12 cellular contexts compared by ENCODE assay signal in genomic region chr7:41189866-41190265, GRCh38.
A peak's percentile ranks its signal among the peaks of the same experiment; 100 is the strongest.
DNase-seq lines count a peak whose midpoint lies in the region; FAIRE-seq and TF ChIP-seq lines count a peak whose summit lies in the region.
"Had no signal": no experiment of that assay in that cellular context is flagged by ENCODE, and none has a peak within 500 bp of the region (broad histone marks: within the 10 kb centered on the region; RNA-seq: fewer than 3 reads in every experiment).

No MANE protein-coding gene starts in this region.

- no peaks in the 10 kb centered on the region for H3K9me3 ChIP-seq in uterus

- CTCF ChIA-PET in activated CD4-positive, alpha-beta T cell treated with anti-CD3 and anti-CD28 coated beads, Interleukin-2, amount 10 ng/mL, durations not matched to agents 7 days and 5 days (lab: Charles Lee): no interaction called here
- CTCF ChIA-PET in activated naive CD4-positive, alpha-beta T cell treated with anti-CD3 and anti-CD28 coated beads for 36 hours (lab: Charles Lee): no interaction called here

- H3K4me3 ChIP-seq in fibroblast of pulmonary artery (replicated peaks; ENCODE audit: low read depth, low read length): no peak overlapping the region
- H3K4me3 ChIP-seq in uterus: no peak overlapping the region

- no peak overlapping the region for H3K27ac ChIP-seq in uterus

- in situ Hi-C loops in SK-MEL-5 (cut with HindIII; ENCODE audit: low pct_unique_long_range_greater_than_20kb, low sequenced_read_pairs): no loop called here

- peak; percentile 52 for DNase-seq in H54 (ENCODE audit: insufficient read length, low spot score)
- peak; percentile 53 for DNase-seq in SK-MEL-5 (ENCODE audit: low read depth, low spot score)
- peak; percentile 97 for DNase-seq in fibroblast of pulmonary artery (ENCODE audit: low read depth)
- DNase-seq in stromal cell of bone marrow (ENCODE audit: low read depth): peak; percentile 88
- DNase-seq in DMS79 (lab: John Stamatoyannopoulos, UW): no peak
- no peak for DNase-seq in uterus
- DNase-seq in activated CD4-positive, alpha-beta T cell treated with anti-CD3 and anti-CD28 coated beads, Interleukin-2, amount 10 ng/mL, durations not matched to agents 7 days and 5 days: no peak
- no peak for DNase-seq in activated naive CD4-positive, alpha-beta T cell treated with anti-CD3 and anti-CD28 coated beads for 36 hours
- DNase-seq: cerebellar nuclear complex, NCI-H1436 treated with DMSO at 0.1 percent for 48 hours had no signal

- no peak overlapping the region for H3K4me3 Mint-ChIP-seq in activated CD4-positive, alpha-beta T cell treated with anti-CD3 and anti-CD28 coated beads, Interleukin-2, amount 10 ng/mL, durations not matched to agents 7 days and 5 days
- H3K4me3 Mint-ChIP-seq in activated naive CD4-positive, alpha-beta T cell treated with anti-CD3 and anti-CD28 coated beads for 36 hours: no peak overlapping the region
- H3K4me3 Mint-ChIP-seq: stimulated activated effector memory CD8-positive, alpha-beta T cell treated with anti-CD3 and anti-CD28 coated beads, Interleukin-12 subunit alpha, Interleukin-12 subunit beta, amount 100 ng/mL, for 72 hours had no signal

- no peaks in the 10 kb centered on the region for H3K27me3 ChIP-seq in uterus

- TF ChIP-seq POLR2A in H54 (IDR thresholded peaks at IDR 0.05; ENCODE audit: low read depth, low read length) (no peak), uterus (IDR thresholded peaks at IDR 0.05) (no peak)

- H3K27me3 Mint-ChIP-seq in activated CD4-positive, alpha-beta T cell treated with anti-CD3 and anti-CD28 coated beads, Interleukin-2, amount 10 ng/mL, durations not matched to agents 7 days and 5 days: no peaks in the 10 kb centered on the region
- H3K27me3 Mint-ChIP-seq in activated naive CD4-positive, alpha-beta T cell treated with anti-CD3 and anti-CD28 coated beads for 36 hours (ENCODE audit: low read depth): no peaks in the 10 kb centered on the region

- POLR2A ChIA-PET in activated CD4-positive, alpha-beta T cell treated with anti-CD3 and anti-CD28 coated beads, Interleukin-2, amount 10 ng/mL, durations not matched to agents 7 days and 5 days (lab: Charles Lee): no interaction called here

- H3K27ac Mint-ChIP-seq in activated CD4-positive, alpha-beta T cell treated with anti-CD3 and anti-CD28 coated beads, Interleukin-2, amount 10 ng/mL, durations not matched to agents 7 days and 5 days: no peak overlapping the region
- H3K27ac Mint-ChIP-seq in activated naive CD4-positive, alpha-beta T cell treated with anti-CD3 and anti-CD28 coated beads for 36 hours: no peak overlapping the region
- H3K27ac Mint-ChIP-seq: stimulated activated effector memory CD8-positive, alpha-beta T cell treated with anti-CD3 and anti-CD28 coated beads, Interleukin-12 subunit alpha, Interleukin-12 subunit beta, amount 100 ng/mL, for 72 hours had no signal

- H3K36me3 Mint-ChIP-seq in activated CD4-positive, alpha-beta T cell treated with anti-CD3 and anti-CD28 coated beads, Interleukin-2, amount 10 ng/mL, durations not matched to agents 7 days and 5 days (ENCODE audit: low read depth): no peaks in the 10 kb centered on the region
- no peaks in the 10 kb centered on the region for H3K36me3 Mint-ChIP-seq in activated naive CD4-positive, alpha-beta T cell treated with anti-CD3 and anti-CD28 coated beads for 36 hours (ENCODE audit: low read depth)
- H3K36me3 Mint-ChIP-seq: stimulated activated effector memory CD8-positive, alpha-beta T cell treated with anti-CD3 and anti-CD28 coated beads, Interleukin-12 subunit alpha, Interleukin-12 subunit beta, amount 100 ng/mL, for 72 hours had no signal

- TF ChIP-seq CTCF in fibroblast of pulmonary artery (IDR thresholded peaks at IDR 0.05; ENCODE audit: low read length, missing control alignments) (no peak), uterus (IDR thresholded peaks at IDR 0.05) (no peak)

- no peaks in the 10 kb centered on the region for H3K4me1 Mint-ChIP-seq in activated CD4-positive, alpha-beta T cell treated with anti-CD3 and anti-CD28 coated beads, Interleukin-2, amount 10 ng/mL, durations not matched to agents 7 days and 5 days
- H3K4me1 Mint-ChIP-seq in activated naive CD4-positive, alpha-beta T cell treated with anti-CD3 and anti-CD28 coated beads for 36 hours (ENCODE audit: low read depth): no peaks in the 10 kb centered on the region
- H3K4me1 Mint-ChIP-seq: stimulated activated effector memory CD8-positive, alpha-beta T cell treated with anti-CD3 and anti-CD28 coated beads, Interleukin-12 subunit alpha, Interleukin-12 subunit beta, amount 100 ng/mL, for 72 hours had no signal

- H3K36me3 ChIP-seq in uterus: no peaks in the 10 kb centered on the region

- no peaks in the 10 kb centered on the region for H3K9me3 Mint-ChIP-seq in activated CD4-positive, alpha-beta T cell treated with anti-CD3 and anti-CD28 coated beads, Interleukin-2, amount 10 ng/mL, durations not matched to agents 7 days and 5 days
- H3K9me3 Mint-ChIP-seq in activated naive CD4-positive, alpha-beta T cell treated with anti-CD3 and anti-CD28 coated beads for 36 hours: peaks cover 2% of the 10 kb centered on the region

- peak; percentile 98 for FAIRE-seq in H54 (lab: Jason Lieb, UNC)
- FAIRE-seq: islet of Langerhans had no signal

- no peaks in the 10 kb centered on the region for H3K4me1 ChIP-seq in uterus

- intact Hi-C loops in uterus (cut with DNase I; ENCODE audit: low total_unique reads): no loop called here
- intact Hi-C loops in activated naive CD4-positive, alpha-beta T cell treated with anti-CD3 and anti-CD28 coated beads for 36 hours (cut with micrococcal nuclease): no loop called here

Comparison
In these comparisons a context has a peak if more than half of its experiments do, and no peak if none do; other contexts are left out.
1. DNase-seq: peak in H54 (single experiment), SK-MEL-5 (single experiment), fibroblast of pulmonary artery (single experiment) and stromal cell of bone marrow (single experiment); none in DMS79 (single experiment), uterus (0 of 2), activated CD4-positive, alpha-beta T cell treated with anti-CD3 and anti-CD28 coated beads, Interleukin-2, amount 10 ng/mL, durations not matched to agents 7 days and 5 days (single experiment) and activated naive CD4-positive, alpha-beta T cell treated with anti-CD3 and anti-CD28 coated beads for 36 hours (single experiment).